In genomic region chr20:35831029-35831428, GRCh38 we compare ENCODE assay signal across 1 cellular context.
TF ChIP-seq lines count a peak whose summit lies in the region.

No MANE protein-coding gene starts in this region.

TF ChIP-seq in IMR-90, 13 proteins besides CTCF, POLR2A, EP300 and RAD21 (continued from another document):
- TF ChIP-seq USF2 (IDR thresholded peaks at IDR 0.05; ENCODE audit: low read depth, low read length) = no peak
- TF ChIP-seq CHD1 (IDR thresholded peaks at IDR 0.05; ENCODE audit: low read depth, low read length) = no peak
- TF ChIP-seq ELK1 (IDR thresholded peaks at IDR 0.05; ENCODE audit: borderline replicate concordance, low read depth, low read length) = no peak
- no peak for TF ChIP-seq MAZ (IDR thresholded peaks at IDR 0.05; ENCODE audit: borderline replicate concordance, low read depth, low read length)
- no peak for TF ChIP-seq FOS (IDR thresholded peaks at IDR 0.05; ENCODE audit: low read depth, low read length)
- TF ChIP-seq SMC3 (IDR thresholded peaks at IDR 0.05; ENCODE audit: low read depth, low read length) = no peak
- no peak for TF ChIP-seq CEBPB (IDR thresholded peaks at IDR 0.05; ENCODE audit: low read depth, low read length)
- TF ChIP-seq RCOR1 (IDR thresholded peaks at IDR 0.05; ENCODE audit: insufficient replicate concordance, low read length) = no peak
- TF ChIP-seq MAFK (IDR thresholded peaks at IDR 0.05; ENCODE audit: low read depth, low read length) = no peak
- TF ChIP-seq BHLHE40 (IDR thresholded peaks at IDR 0.05; ENCODE audit: low read depth, low read length) = no peak
- no peak for TF ChIP-seq MXI1 (IDR thresholded peaks at IDR 0.05; ENCODE audit: borderline replicate concordance, low read depth, low read length)
